Comparison of ENCODE assay signal across 8 cellular contexts in genomic region chr17:75625813-75626486, GRCh38. TPM values are rescaled to one million over a fixed set of nuclear protein-coding genes. Genes with fewer than 3 reads are reported as not detected.
DNase-seq lines count a peak whose midpoint lies in the region; ATAC-seq and TF ChIP-seq lines count a peak whose summit lies in the region.

No MANE protein-coding gene starts in this region.

- TF ChIP-seq CTCF in PC-3 (conservative IDR thresholded peaks at IDR 0.05; ENCODE audit: low read depth, low read length) (peak; percentile 88), natural killer cell (IDR thresholded peaks at IDR 0.05) (peak; percentile 15)

- H3K79me2 ChIP-seq in PC-3 (ENCODE audit: low read length): no peaks in the 10 kb centered on the region

- H3K9me3 ChIP-seq in PC-3 (ENCODE audit: low read length): no peaks in the 10 kb centered on the region

- H3K9me3 Mint-ChIP-seq in natural killer cell: no peaks in the 10 kb centered on the region

- BruUV-seq in PC-3 (replicated peaks; lab: Mats Ljungman, UMichigan): no TSS peak

- H3K27ac Mint-ChIP-seq in natural killer cell: no peak overlapping the region

- CTCF ChIA-PET in PC-3 (lab: Charles Lee): interaction anchor here (0.6 kb wide), 1 partner anchor 112 kb away, joined by 4 read pairs; no protein-coding TSS in a partner anchor

- no peaks in the 10 kb centered on the region for H3K36me3 Mint-ChIP-seq in natural killer cell

- no peaks in the 10 kb centered on the region for H3K27me3 Mint-ChIP-seq in natural killer cell (ENCODE audit: low read depth in 2 of 2)

- no peak overlapping the region for H3K4me2 ChIP-seq in PC-3 (ENCODE audit: low read length)

- POLR2A ChIA-PET in PC-3 (lab: Charles Lee; ENCODE audit: unreplicated experiment): no interaction called here

- intact Hi-C loops in PC-3 (cut with micrococcal nuclease) (no loop called here), natural killer cell (cut with micrococcal nuclease) (no loop called here)

- peak; percentile 16 for DNase-seq in stimulated activated CD4-positive, alpha-beta T cell treated with anti-CD3 and anti-CD28 coated beads, Interleukin-4, amount 100 ng/mL, for 1 hour
- no peak for DNase-seq in stimulated activated CD4-positive, alpha-beta T cell treated with anti-CD3 and anti-CD28 coated beads, Interleukin-4, amount 100 ng/mL, for 4 hours
- DNase-seq in PC-3 (peak; percentile 49), ecto neural progenitor cell (ENCODE audit: low spot score) (peak; percentile 85), natural killer cell (no peak), putamen (ENCODE audit: low spot score) (no peak)
- no peak for DNase-seq in NK-92 treated with Interleukin-12 subunit alpha and Interleukin-12 subunit beta, amount 100 ng/mL, for 24 hours (lab: John Stamatoyannopoulos, UW)

- H3K27ac ChIP-seq in PC-3 (ENCODE audit: low read length): no peak overlapping the region

- no peak overlapping the region for H2AFZ ChIP-seq in PC-3 (ENCODE audit: low read length)

- no peaks in the 10 kb centered on the region for H4K20me1 ChIP-seq in PC-3 (ENCODE audit: low read length)

- no peak overlapping the region for H3K9ac ChIP-seq in PC-3 (ENCODE audit: low read length)

- ATAC-seq in PC-3: peak; percentile 60
- ATAC-seq in natural killer cell: no peak
- ATAC-seq in GM21390 (IDR thresholded peaks at IDR 0.05; ENCODE audit: unreplicated experiment): no peak

- H3F3A ChIP-seq in PC-3 (ENCODE audit: low read length, unreplicated experiment): no peaks in the 10 kb centered on the region

- no peaks in the 10 kb centered on the region for H3K4me1 ChIP-seq in PC-3 (ENCODE audit: insufficient read depth, low read length)

- H3K4me3 Mint-ChIP-seq in natural killer cell: no peak overlapping the region

- H3K4me1 Mint-ChIP-seq in natural killer cell: no peaks in the 10 kb centered on the region

- H3K36me3 ChIP-seq in PC-3 (ENCODE audit: low read depth, low read length): no peaks in the 10 kb centered on the region

- no peaks in the 10 kb centered on the region for H3K27me3 ChIP-seq in PC-3 (ENCODE audit: low read length)

- H3K4me3 ChIP-seq in PC-3 (ENCODE audit: low read length): no peak overlapping the region

- no peaks in the 10 kb centered on the region for H3K9me2 ChIP-seq in PC-3 (replicated peaks; ENCODE audit: low read length)

RNA-seq across cellular contexts. Expression of gene SMIM5, which starts 7.3 kb away (rescaled TPM):
- 2.3 and 4.3 TPM in 2 replicates for total RNA-seq in PC-3 (2014; rRNA removed)
- 1 to 10 TPM in 2 of 3 donors, under 1 TPM in 1; 0.95 to 2.0 (median 1.5) TPM for total RNA-seq in natural killer cell

RNA-seq across cellular contexts. Expression of gene MYO15B, which starts 38.4 kb away (rescaled TPM):
- 3.2 and 7.1 TPM in 2 replicates for total RNA-seq in PC-3 (2014; rRNA removed)
- total RNA-seq in natural killer cell: 100 to 1,000 TPM; 336 to 372 (median 339) TPM

RNA-seq across cellular contexts. Expression of gene RECQL5, which starts 41.0 kb away (rescaled TPM):
- total RNA-seq in PC-3 (2014; rRNA removed): 54.2 and 97.7 TPM in 2 replicates
- total RNA-seq in natural killer cell: 10 to 100 TPM; 33.4 to 39.1 (median 34.3) TPM

RNA-seq across cellular contexts. Expression of gene SAP30BP, which starts 41.2 kb away (rescaled TPM):
- total RNA-seq in PC-3 (2014; rRNA removed) (97.8 and 115 TPM in 2 replicates), natural killer cell (100 to 1,000 TPM; 234 to 246 (median 240) TPM)

Comparison
In these comparisons a context has a peak if more than half of its experiments do, and no peak if none do; other contexts are left out.
1. DNase-seq: peak in stimulated activated CD4-positive, alpha-beta T cell treated with anti-CD3 and anti-CD28 coated beads, Interleukin-4, amount 100 ng/mL, for 1 hour (single experiment), PC-3 (single experiment) and ecto neural progenitor cell (single experiment); none in stimulated activated CD4-positive, alpha-beta T cell treated with anti-CD3 and anti-CD28 coated beads, Interleukin-4, amount 100 ng/mL, for 4 hours (0 of 2), natural killer cell (single experiment), NK-92 treated with Interleukin-12 subunit alpha and Interleukin-12 subunit beta, amount 100 ng/mL, for 24 hours (single experiment) and putamen (single experiment).
2. RNA of gene MYO15B, which starts 38.4 kb away (total RNA-seq): 336 to 372 TPM in natural killer cell; 3.2 to 7.1 TPM in PC-3; every median in the first group is over 10 times any median in the second.